Comparison of ENCODE assay signal across 13 cellular contexts in the genomic region with DNA sequence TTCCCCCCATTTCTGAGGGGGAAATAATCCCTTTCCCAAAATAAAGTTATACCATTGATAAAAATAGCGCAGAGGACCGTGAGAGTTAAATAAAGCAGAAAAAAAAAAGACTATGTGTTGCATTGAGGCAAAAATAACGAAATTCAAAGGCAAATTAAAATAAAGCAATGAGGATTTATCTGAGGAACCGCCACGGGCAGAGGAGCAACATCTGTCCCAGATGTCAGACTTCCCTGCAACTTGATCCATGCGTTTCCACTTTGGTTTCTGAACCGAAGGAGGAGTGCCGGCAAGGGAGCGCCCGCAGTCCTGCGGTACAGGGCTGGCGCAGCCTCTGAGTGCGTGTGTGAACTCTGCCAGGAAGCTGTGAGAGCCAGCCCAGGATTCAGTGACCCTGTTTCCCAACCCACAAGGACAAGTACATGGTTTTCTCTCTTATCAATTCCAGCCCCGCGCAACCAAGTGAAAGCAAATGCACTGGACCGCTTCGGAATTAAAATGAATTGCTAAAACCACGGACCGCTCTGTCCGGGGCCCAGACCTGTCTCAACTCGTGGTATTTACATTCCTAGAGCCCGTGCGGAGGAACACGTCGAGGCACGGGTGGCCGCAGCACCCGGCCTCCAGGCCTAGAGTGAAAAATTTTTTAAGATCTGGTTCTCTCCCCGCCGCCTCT.
A peak's percentile ranks its signal among the peaks of the same experiment; 100 is the strongest.
DNase-seq lines count a peak whose midpoint lies in the region; ATAC-seq and TF ChIP-seq lines count a peak whose summit lies in the region.
"Had no signal": no experiment of that assay in that cellular context is flagged by ENCODE, and none has a peak within 500 bp of the region (broad histone marks: within the 10 kb centered on the region; RNA-seq: fewer than 3 reads in every experiment).

No MANE protein-coding gene starts in this region.

- peaks cover 4% of the 10 kb centered on the region; the same call in 1 of the 2 replicates for H3K9me1 ChIP-seq in IMR-90 (ENCODE audit: insufficient read depth, low read length)

- H2AK5ac ChIP-seq in IMR-90 (ENCODE audit: low read depth, low read length): no peak overlapping the region

- TF ChIP-seq POLR2A in IMR-90 (IDR thresholded peaks at IDR 0.05; ENCODE audit: low read depth, low read length) (no peak), thyroid gland (IDR thresholded peaks at IDR 0.05) (no peak)

- no peak for TF ChIP-seq RAD21 in IMR-90 (IDR thresholded peaks at IDR 0.05; ENCODE audit: low read length)

- H4K8ac ChIP-seq in IMR-90 (ENCODE audit: low read depth in 2 of 2, low read length in 2 of 2): peak overlapping the region in 1 of 2 experiments; percentile 45; a peak in 1 of 4 replicates

- H3K36me3 ChIP-seq in IMR-90 (ENCODE audit: control insufficient read depth, insufficient read depth, low read length): no peaks in the 10 kb centered on the region
- no peaks in the 10 kb centered on the region for H3K36me3 ChIP-seq in thyroid gland

- peak overlapping the region; percentile 84 for H2AFZ ChIP-seq in IMR-90 (replicated peaks; ENCODE audit: low read length, poor library complexity)

- ATAC-seq in IMR-90 (ENCODE audit: low read depth) (no peak), naive B cell (ENCODE audit: low read depth in 2 of 2) (no peak), HG03025 (IDR thresholded peaks at IDR 0.05; ENCODE audit: low FRiP score, unreplicated experiment) (no peak)
- ATAC-seq: T-cell had no signal

- H2AK9ac ChIP-seq in IMR-90 (replicated peaks; ENCODE audit: low read depth, low read length, poor library complexity): no peak overlapping the region

- in situ Hi-C loops in IMR-90 (cut with MboI; ENCODE audit: low sequenced_read_pairs): loop anchor here (5.0 kb wide), 1 partner anchor 1242 kb away; the partner anchor contains the start of gene HOXA2

- H4K20me1 ChIP-seq in IMR-90 (ENCODE audit: insufficient read depth, low read length): no peaks in the 10 kb centered on the region

- no peaks in the 10 kb centered on the region for H3K9me3 ChIP-seq in IMR-90 (ENCODE audit: control insufficient read depth, insufficient read depth, low read length)
- no peaks in the 10 kb centered on the region for H3K9me3 ChIP-seq in thyroid gland

- POLR2A ChIA-PET in IMR-90 (lab: Charles Lee; ENCODE audit: unreplicated experiment): no interaction called here

- H3K27me3 ChIP-seq in IMR-90 (ENCODE audit: control insufficient read depth, insufficient read depth, low read length) (peaks cover 5% of the 10 kb centered on the region; the same call in 1 of the 2 replicates), thyroid gland (peaks cover 89% of the 10 kb centered on the region)

- H3K4ac ChIP-seq in IMR-90 (ENCODE audit: low read depth, low read length): no peak overlapping the region

- no peaks in the 10 kb centered on the region for H3K79me1 ChIP-seq in IMR-90 (ENCODE audit: low read depth in 1 of 2, low read length in 2 of 2)

- H3K4me1 ChIP-seq in IMR-90 (ENCODE audit: control insufficient read depth, insufficient read depth, low read length) (no peaks in the 10 kb centered on the region), thyroid gland (peaks cover 3 to 5% of the 10 kb centered on the region in 2 donors)

- no peak overlapping the region for H3K14ac ChIP-seq in IMR-90 (replicated peaks; ENCODE audit: low read depth, low read length)

- no peak overlapping the region for H3K23ac ChIP-seq in IMR-90 (ENCODE audit: low read depth, low read length)

- CTCF ChIA-PET in IMR-90 (lab: Yijun Ruan, JAX): no interaction called here

- H3K18ac ChIP-seq in IMR-90 (ENCODE audit: low read depth, low read length): no peak overlapping the region

- peaks cover 46% of the 10 kb centered on the region for H3K4me1 Mint-ChIP-seq in activated T-helper 1 cell treated with anti-CD3 and anti-CD28 coated beads, Interleukin-12 subunit alpha, Interleukin-12 subunit beta, Interleukin-2, Interleukin-4 antibody, amounts not matched to agents 30 ng/mL and 10 ng/mL and 1 ng/mL, durations not matched to agents 14 hours and 24 hours and 36 hours (ENCODE audit: low read depth)
- H3K4me1 Mint-ChIP-seq in naive B cell: peaks cover 0 to 8% (median 4%) of the 10 kb centered on the region in 3 donors

- no peak overlapping the region for H3K56ac ChIP-seq in IMR-90 (ENCODE audit: extremely low read depth, insufficient read depth, low read length)

- H4K5ac ChIP-seq in IMR-90 (ENCODE audit: low read depth, low read length): no peak overlapping the region

- H2BK120ac ChIP-seq in IMR-90 (ENCODE audit: low read depth, low read length): no peak overlapping the region

- no peak overlapping the region for H3K27ac ChIP-seq in IMR-90 (ENCODE audit: insufficient read depth, low read length)
- no peak overlapping the region for H3K27ac ChIP-seq in thyroid gland

- intact Hi-C loops in IMR-90 (cut with micrococcal nuclease): loop anchor here (10.0 kb wide), 1 partner anchor 994 kb away; no protein-coding TSS in a partner anchor
- intact Hi-C loops in activated T-helper 1 cell treated with anti-CD3 and anti-CD28 coated beads, Interleukin-12 subunit alpha, Interleukin-12 subunit beta, Interleukin-2, Interleukin-4 antibody, amounts not matched to agents 30 ng/mL and 10 ng/mL and 1 ng/mL, durations not matched to agents 14 hours and 24 hours and 36 hours (cut with micrococcal nuclease): loop anchor here (2.0 to 10.0 kb wide), 7 partner anchors 514 to 1877 kb away; partner anchors contain the start of genes GSDME, NPY and OSBPL3
- intact Hi-C loops in thyroid gland (cut with DNase I): no loop called here
- intact Hi-C loops in posterior vena cava (cut with DNase I): no loop called here

- peaks cover 10% of the 10 kb centered on the region for H3K9me3 Mint-ChIP-seq in activated T-helper 1 cell treated with anti-CD3 and anti-CD28 coated beads, Interleukin-12 subunit alpha, Interleukin-12 subunit beta, Interleukin-2, Interleukin-4 antibody, amounts not matched to agents 30 ng/mL and 10 ng/mL and 1 ng/mL, durations not matched to agents 14 hours and 24 hours and 36 hours
- peaks cover 3 to 43% (median 19%) of the 10 kb centered on the region in 7 donors for H3K9me3 Mint-ChIP-seq in naive B cell

- 43% methylated on average over 4 of the region's 30 CpGs; no CpG with 5 or more reads in 1 of the 2 experiments for WGBS in IMR-90 (ENCODE audit: extremely low coverage in 2 of 2, insufficient read length in 1 of 2), 2 experiments
- 15 to 18% methylated on average over 29 to 30 of the region's 30 CpGs for WGBS in thyroid gland, 2 donors

- H3K4me3 ChIP-seq in IMR-90 (ENCODE audit: insufficient read depth, low read depth, low read length): no peak overlapping the region
- no peak overlapping the region for H3K4me3 ChIP-seq in thyroid gland (replicated peaks in 1 of 3)

- TF ChIP-seq CTCF in IMR-90 (conservative IDR thresholded peaks at IDR 0.05; ENCODE audit: low read depth, low read length): no peak
- TF ChIP-seq CTCF in thyroid gland (IDR thresholded peaks at IDR 0.05): no peak

- no TSS peak for BruUV-seq in IMR-90 (replicated peaks; lab: Mats Ljungman, UMichigan)

- peak overlapping the region; percentile 17; the same call in 1 of the 2 replicates for H3K4me2 ChIP-seq in IMR-90 (ENCODE audit: low read depth, low read length)

- no peak overlapping the region for H2BK15ac ChIP-seq in IMR-90 (ENCODE audit: low read depth, low read length)

- DNase-seq in SIG-M5 treated with dmso at 0.1 percent for 504 hours (lab: John Stamatoyannopoulos, UW; ENCODE audit: unreplicated experiment) (peak; percentile 43), SIG-M5 (lab: John Stamatoyannopoulos, UW) (no peak), IMR-90 (peak; percentile 24), naive B cell (no peak), thyroid gland (no peak), posterior vena cava (ENCODE audit: low spot score) (no peak)
- DNase-seq in activated T-helper 1 cell treated with anti-CD3 and anti-CD28 coated beads, Interleukin-12 subunit alpha, Interleukin-12 subunit beta, Interleukin-2, Interleukin-4 antibody, amounts not matched to agents 30 ng/mL and 10 ng/mL and 1 ng/mL, durations not matched to agents 14 hours and 24 hours and 36 hours (ENCODE audit: low spot score): no peak
- DNase-seq: activated effector memory CD4-positive, alpha-beta T cell treated with Interleukin-2 at 50 U/mL for 16 hours; effector CD8-positive, alpha-beta T cell; immature natural killer cell; NCI-H2171; T-cell had no signal

- no peak overlapping the region for H3K9ac ChIP-seq in IMR-90 (ENCODE audit: low read depth, low read length)

- peaks cover 6% of the 10 kb centered on the region for H3K36me3 Mint-ChIP-seq in activated T-helper 1 cell treated with anti-CD3 and anti-CD28 coated beads, Interleukin-12 subunit alpha, Interleukin-12 subunit beta, Interleukin-2, Interleukin-4 antibody, amounts not matched to agents 30 ng/mL and 10 ng/mL and 1 ng/mL, durations not matched to agents 14 hours and 24 hours and 36 hours (ENCODE audit: low read depth)
- H3K36me3 Mint-ChIP-seq in naive B cell: peaks cover 10 to 11% of the 10 kb centered on the region in 2 donors

- no peak overlapping the region for H4K91ac ChIP-seq in IMR-90 (ENCODE audit: insufficient read depth, low read depth, low read length)

- H2BK5ac ChIP-seq in IMR-90 (ENCODE audit: low read depth, low read length, poor library complexity, severe bottlenecking): no peak overlapping the region

- H3K4me3 Mint-ChIP-seq in activated T-helper 1 cell treated with anti-CD3 and anti-CD28 coated beads, Interleukin-12 subunit alpha, Interleukin-12 subunit beta, Interleukin-2, Interleukin-4 antibody, amounts not matched to agents 30 ng/mL and 10 ng/mL and 1 ng/mL, durations not matched to agents 14 hours and 24 hours and 36 hours: peak overlapping the region; percentile 69
- H3K4me3 Mint-ChIP-seq in naive B cell: peak overlapping the region in 3 of 8 donors; percentile 15 to 85 (median 62)

- H3K27me3 Mint-ChIP-seq in activated T-helper 1 cell treated with anti-CD3 and anti-CD28 coated beads, Interleukin-12 subunit alpha, Interleukin-12 subunit beta, Interleukin-2, Interleukin-4 antibody, amounts not matched to agents 30 ng/mL and 10 ng/mL and 1 ng/mL, durations not matched to agents 14 hours and 24 hours and 36 hours (ENCODE audit: insufficient read depth): peaks cover 43% of the 10 kb centered on the region
- peaks cover 28 to 33% (median 32%) of the 10 kb centered on the region in 3 donors for H3K27me3 Mint-ChIP-seq in naive B cell

- H3K27ac Mint-ChIP-seq in activated T-helper 1 cell treated with anti-CD3 and anti-CD28 coated beads, Interleukin-12 subunit alpha, Interleukin-12 subunit beta, Interleukin-2, Interleukin-4 antibody, amounts not matched to agents 30 ng/mL and 10 ng/mL and 1 ng/mL, durations not matched to agents 14 hours and 24 hours and 36 hours: peak overlapping the region; percentile 85
- H3K27ac Mint-ChIP-seq in naive B cell: peak overlapping the region in 4 of 6 donors; percentile 33 to 97 (median 82)

- H2BK20ac ChIP-seq in IMR-90 (ENCODE audit: low read depth, low read length): no peak overlapping the region

- dilution Hi-C loops in IMR-90 (cut with HindIII; ENCODE audit: low sequenced_read_pairs, unreplicated experiment): no loop called here

Comparison
In these comparisons a context has a peak if more than half of its experiments do, and no peak if none do; other contexts are left out.
1. DNase-seq: peak in SIG-M5 treated with dmso at 0.1 percent for 504 hours (single experiment) and IMR-90 (single experiment); none in SIG-M5 (single experiment), activated T-helper 1 cell treated with anti-CD3 and anti-CD28 coated beads, Interleukin-12 subunit alpha, Interleukin-12 subunit beta, Interleukin-2, Interleukin-4 antibody, amounts not matched to agents 30 ng/mL and 10 ng/mL and 1 ng/mL, durations not matched to agents 14 hours and 24 hours and 36 hours (single experiment), naive B cell (single experiment), thyroid gland (0 of 2) and posterior vena cava (single experiment).
2. intact Hi-C loops: an anchor here in IMR-90 (10.0 kb wide) and activated T-helper 1 cell treated with anti-CD3 and anti-CD28 coated beads, Interleukin-12 subunit alpha, Interleukin-12 subunit beta, Interleukin-2, Interleukin-4 antibody, amounts not matched to agents 30 ng/mL and 10 ng/mL and 1 ng/mL, durations not matched to agents 14 hours and 24 hours and 36 hours (2.0 to 10.0 kb wide); none called in thyroid gland and posterior vena cava.